39 cellular contexts compared by ENCODE assay signal in genomic region chr1:248593226-248593625, GRCh38. TPM values are rescaled to one million over a fixed set of nuclear protein-coding genes. Genes with fewer than 3 reads are reported as not detected.
DNase-seq lines count a peak whose midpoint lies in the region; TF ChIP-seq lines count a peak whose summit lies in the region.
"Had no signal": no experiment of that assay in that cellular context is flagged by ENCODE, and none has a peak within 500 bp of the region (broad histone marks: within the 10 kb centered on the region; RNA-seq: fewer than 3 reads in every experiment).

No MANE protein-coding gene starts in this region.

- H3K4ac ChIP-seq in trophoblast cell (ENCODE audit: low read depth, low read length), result no peak overlapping the region

- no peak overlapping the region for H3K14ac ChIP-seq in trophoblast cell (ENCODE audit: low read length)

- H2BK12ac ChIP-seq in trophoblast cell (ENCODE audit: low read length), result no peak overlapping the region

- no peak for TF ChIP-seq POLR2A in NB4 (IDR thresholded peaks at IDR 0.05; ENCODE audit: extremely low read depth, insufficient read length)

- DNase-seq in NB4 (ENCODE audit: low read depth) (peak; percentile 36), osteoblast (ENCODE audit: insufficient read length, low spot score, missing footprints) (peak; percentile 2), trophoblast cell (no peak), posterior vena cava (ENCODE audit: low spot score) (peak; percentile 55), NCI-H2171 (lab: John Stamatoyannopoulos, UW) (no peak), NCI-H1048 (lab: John Stamatoyannopoulos, UW) (no peak), NCI-H2196 treated with DMSO at 0.1 percent for 48 hours (lab: John Stamatoyannopoulos, UW; ENCODE audit: unreplicated experiment) (no peak), NOMO-1 treated with dmso at 0.1 percent for 144 hours (lab: John Stamatoyannopoulos, UW; ENCODE audit: unreplicated experiment) (no peak)
- DNase-seq: 8988T; ACHN; AML-193; BE2C; C1 segment of cervical spinal cord; Caco-2; Calu3; CD4-positive, alpha-beta memory T cell; CD4-positive, alpha-beta T cell; CD4-positive, CD25-positive, alpha-beta regulatory T cell; CD8-positive, alpha-beta memory T cell; CD8-positive, alpha-beta T cell; COR-L47; DMS 273 treated with DMSO at 0.1 percent for 48 hours; DMS153; DMS53; DMS79; DMS79 treated with DMSO at 0.1 percent for 48 hours; DND-41; EL had no signal

- TF ChIP-seq CTCF in NB4 (IDR thresholded peaks at IDR 0.05; ENCODE audit: low read depth, low read length) (no peak), osteoblast (IDR thresholded peaks at IDR 0.05; ENCODE audit: extremely low read depth, low read depth, low read length) (no peak)

- no CpG with 5 or more reads among the region's 5 CpGs for WGBS in trophoblast cell (ENCODE audit: extremely low coverage, insufficient coverage, insufficient read length)

- H3K27ac ChIP-seq in osteoblast (ENCODE audit: low read depth, low read length), result no peak overlapping the region
- no peak overlapping the region for H3K27ac ChIP-seq in trophoblast cell (ENCODE audit: low read depth, low read length)
- H3K27ac ChIP-seq: 22Rv1; A549; BLaER1; BLaER1 treated with 17β-estradiol and CSF1 and Interleukin-3, amounts not matched to agents 10 nM and 100 nM; C4-2B had no signal

- no peak overlapping the region for H4K12ac ChIP-seq in trophoblast cell (ENCODE audit: low read depth, low read length)

- H3K27me3 ChIP-seq in osteoblast (ENCODE audit: insufficient read depth, low read length) (no peaks in the 10 kb centered on the region), trophoblast cell (ENCODE audit: insufficient read depth, low read length) (no peaks in the 10 kb centered on the region)
- H3K27me3 ChIP-seq: BE2C; BLaER1; BLaER1 treated with 17β-estradiol and CSF1 and Interleukin-3, amounts not matched to agents 10 nM and 100 nM had no signal

- no peak overlapping the region for H2BK120ac ChIP-seq in trophoblast cell (ENCODE audit: insufficient read depth, low read length, poor library complexity)

- H3K4me1 ChIP-seq in osteoblast (ENCODE audit: insufficient read depth, low read length), result no peaks in the 10 kb centered on the region
- H3K4me1 ChIP-seq in trophoblast cell (ENCODE audit: control insufficient read depth in 1 of 2, insufficient read depth in 2 of 2, low read length in 2 of 2), result no peaks in the 10 kb centered on the region
- H3K4me1 ChIP-seq: A549, BE2C, Caco-2 had no signal

- H2BK5ac ChIP-seq in trophoblast cell (ENCODE audit: low read depth, low read length, poor library complexity), result no peak overlapping the region

- H3K36me3 ChIP-seq in osteoblast (ENCODE audit: insufficient read depth, low read length) (no peaks in the 10 kb centered on the region), trophoblast cell (ENCODE audit: control insufficient read depth in 1 of 2, insufficient read depth in 2 of 2, low read length in 2 of 2) (no peaks in the 10 kb centered on the region)
- H3K36me3 ChIP-seq: BE2C; BLaER1; BLaER1 treated with 17β-estradiol and CSF1 and Interleukin-3, amounts not matched to agents 10 nM and 100 nM had no signal

- no peak overlapping the region for H2AK5ac ChIP-seq in trophoblast cell (ENCODE audit: low read length)

- H3K4me2 ChIP-seq in osteoblast (ENCODE audit: insufficient read depth, low read length), result no peak overlapping the region
- no peak overlapping the region for H3K4me2 ChIP-seq in trophoblast cell (ENCODE audit: low read length)
- H3K4me2 ChIP-seq: A549; BLaER1; BLaER1 treated with 17β-estradiol and CSF1 and Interleukin-3, amounts not matched to agents 10 nM and 100 nM had no signal

- H4K8ac ChIP-seq in trophoblast cell (ENCODE audit: low read depth, low read length), result no peak overlapping the region

- H4K20me1 ChIP-seq in osteoblast (ENCODE audit: insufficient read depth, low read length), result no peaks in the 10 kb centered on the region
- H4K20me1 ChIP-seq: BLaER1; BLaER1 treated with 17β-estradiol and CSF1 and Interleukin-3, amounts not matched to agents 10 nM and 100 nM had no signal

- no peak overlapping the region for H3K9ac ChIP-seq in trophoblast cell (ENCODE audit: low read length)
- H3K9ac ChIP-seq: BLaER1; BLaER1 treated with 17β-estradiol and CSF1 and Interleukin-3, amounts not matched to agents 10 nM and 100 nM had no signal

- H3K18ac ChIP-seq in trophoblast cell (ENCODE audit: low read length), result no peak overlapping the region

- H3K23ac ChIP-seq in trophoblast cell (ENCODE audit: low read length), result no peak overlapping the region

- no peaks in the 10 kb centered on the region for H3K79me1 ChIP-seq in trophoblast cell (ENCODE audit: low read length)

- H2AFZ ChIP-seq in osteoblast (ENCODE audit: low read length) (no peak overlapping the region), trophoblast cell (ENCODE audit: insufficient read depth, low read length, poor library complexity) (no peak overlapping the region)

- intact Hi-C loops in posterior vena cava (cut with DNase I), result no loop called here

- H3K9me3 ChIP-seq in osteoblast (ENCODE audit: low read depth, low read length), result no peaks in the 10 kb centered on the region
- peaks cover 13% of the 10 kb centered on the region for H3K9me3 ChIP-seq in trophoblast cell (ENCODE audit: insufficient read depth, low read depth, low read length)
- H3K9me3 ChIP-seq: A549; BE2C; BLaER1; BLaER1 treated with 17β-estradiol and CSF1 and Interleukin-3, amounts not matched to agents 10 nM and 100 nM; Caco-2 had no signal

- H4K91ac ChIP-seq in trophoblast cell (ENCODE audit: low read depth, low read length), result no peak overlapping the region

- no peak overlapping the region for H3K4me3 ChIP-seq in NB4 (ENCODE audit: low read depth, low read length)
- no peak overlapping the region for H3K4me3 ChIP-seq in osteoblast (ENCODE audit: insufficient read depth, low read length)
- peak overlapping the region; percentile 9 for H3K4me3 ChIP-seq in trophoblast cell (ENCODE audit: low read depth, low read length)
- H3K4me3 ChIP-seq: A549; BLaER1; BLaER1 treated with 17β-estradiol and CSF1 and Interleukin-3, amounts not matched to agents 10 nM and 100 nM had no signal

- no peaks in the 10 kb centered on the region for H3K79me2 ChIP-seq in osteoblast (ENCODE audit: insufficient read depth, low read length)
- H3K79me2 ChIP-seq in trophoblast cell (ENCODE audit: control insufficient read depth, insufficient read depth, low read length, poor library complexity), result no peaks in the 10 kb centered on the region

RNA-seq across cellular contexts. Expression of gene OR2T10, which starts 4.3 kb away (rescaled TPM):
- not detected in 2 replicates for total RNA-seq in osteoblast
- polyA plus RNA-seq in trophoblast cell (2013), result not detected in 2 replicates
- not detected for total RNA-seq in posterior vena cava
- total RNA-seq: A172; A673; Caco-2; Calu3; CD4-positive, alpha-beta memory T cell; CD4-positive, alpha-beta T cell; CD4-positive, CD25-positive, alpha-beta regulatory T cell; CD8-positive, alpha-beta memory T cell; CD8-positive, alpha-beta T cell; Daoy had no signal
- polyA plus RNA-seq: A549; AG04450; BJ; CD14-positive monocyte; CD4-positive, alpha-beta memory T cell; CD4-positive, CD25-positive, alpha-beta regulatory T cell; CD8-positive, alpha-beta memory T cell had no signal

RNA-seq across cellular contexts. Expression of gene OR2T34, which starts 18.7 kb away (rescaled TPM):
- total RNA-seq in osteoblast, result not detected in 2 replicates
- polyA plus RNA-seq in trophoblast cell (2013), result not detected in 2 replicates
- total RNA-seq in posterior vena cava, result not detected
- total RNA-seq: A172; A673; Caco-2; Calu3; CD4-positive, alpha-beta memory T cell; CD4-positive, alpha-beta T cell; CD4-positive, CD25-positive, alpha-beta regulatory T cell; CD8-positive, alpha-beta memory T cell; CD8-positive, alpha-beta T cell; Daoy had no signal
- polyA plus RNA-seq: A549; AG04450; BJ; CD14-positive monocyte; CD4-positive, CD25-positive, alpha-beta regulatory T cell; CD8-positive, alpha-beta memory T cell had no signal

RNA-seq across cellular contexts. Expression of gene OR2T29, which starts 30.7 kb away (rescaled TPM):
- total RNA-seq in osteoblast, result not detected in 2 replicates
- polyA plus RNA-seq in trophoblast cell (2013), result not detected in 2 replicates
- total RNA-seq in posterior vena cava, result not detected
- total RNA-seq: A172; A673; Caco-2; Calu3; CD4-positive, alpha-beta memory T cell; CD4-positive, alpha-beta T cell; CD4-positive, CD25-positive, alpha-beta regulatory T cell; CD8-positive, alpha-beta memory T cell; CD8-positive, alpha-beta T cell; Daoy had no signal
- polyA plus RNA-seq: A549; AG04450; BJ; CD14-positive monocyte; CD4-positive, alpha-beta memory T cell; CD4-positive, CD25-positive, alpha-beta regulatory T cell; CD8-positive, alpha-beta memory T cell had no signal

RNA-seq across cellular contexts. Expression of gene OR2T11, which starts 41.7 kb away (rescaled TPM):
- not detected in 2 replicates for total RNA-seq in osteoblast
- polyA plus RNA-seq in trophoblast cell (2013), result not detected in 2 replicates
- not detected for total RNA-seq in posterior vena cava
- total RNA-seq: A172; A673; Caco-2; Calu3; CD4-positive, alpha-beta memory T cell; CD4-positive, alpha-beta T cell; CD4-positive, CD25-positive, alpha-beta regulatory T cell; CD8-positive, alpha-beta memory T cell; CD8-positive, alpha-beta T cell; Daoy had no signal
- polyA plus RNA-seq: A549; AG04450; BJ; CD14-positive monocyte; CD4-positive, alpha-beta memory T cell; CD4-positive, CD25-positive, alpha-beta regulatory T cell; CD8-positive, alpha-beta memory T cell had no signal

RNA-seq across cellular contexts. Expression of gene OR2T35, which starts 51.9 kb away (rescaled TPM):
- total RNA-seq in osteoblast (not detected in 2 replicates), posterior vena cava (not detected)
- polyA plus RNA-seq in trophoblast cell (2013), result not detected in 2 replicates
- total RNA-seq: A172; A673; Caco-2; Calu3; CD4-positive, alpha-beta memory T cell; CD4-positive, alpha-beta T cell; CD4-positive, CD25-positive, alpha-beta regulatory T cell; CD8-positive, alpha-beta memory T cell; CD8-positive, alpha-beta T cell; Daoy had no signal
- polyA plus RNA-seq: A549; AG04450; BJ; CD14-positive monocyte; CD4-positive, alpha-beta memory T cell; CD4-positive, CD25-positive, alpha-beta regulatory T cell; CD8-positive, alpha-beta memory T cell had no signal

Comparison
In these comparisons a context has a peak if more than half of its experiments do, and no peak if none do; other contexts are left out.
1. DNase-seq: peak in NB4 (single experiment), osteoblast (single experiment) and posterior vena cava (single experiment); none in trophoblast cell (0 of 2), NCI-H2171 (single experiment), NCI-H1048 (single experiment), NCI-H2196 treated with DMSO at 0.1 percent for 48 hours (single experiment) and NOMO-1 treated with dmso at 0.1 percent for 144 hours (single experiment).